ENCODE assay signal across 25 cellular contexts in the genomic region with DNA sequence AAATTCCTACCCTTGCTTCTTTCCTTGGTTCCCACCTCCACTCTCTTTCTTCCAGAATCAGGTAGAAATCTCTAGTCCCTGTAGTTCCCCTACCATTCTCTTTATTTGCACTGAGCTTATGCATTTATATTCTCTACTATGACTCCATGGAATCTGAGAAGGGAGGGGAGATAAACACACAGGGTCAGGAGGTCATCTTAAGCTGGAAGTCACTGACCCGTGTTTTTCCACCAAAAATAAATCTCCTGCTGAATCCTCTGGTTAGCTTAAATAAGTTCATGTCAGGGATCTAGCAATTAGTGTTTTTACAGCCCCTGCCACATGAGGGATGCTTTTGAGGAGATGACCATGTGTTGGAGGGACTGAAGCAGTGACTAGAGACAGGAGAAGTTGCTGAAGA. TPM values are rescaled to one million over a fixed set of nuclear protein-coding genes. Genes with fewer than 3 reads are reported as not detected.
DNase-seq lines count a peak whose midpoint lies in the region; ATAC-seq and TF ChIP-seq lines count a peak whose summit lies in the region.
"Had no signal": no experiment of that assay in that cellular context is flagged by ENCODE, and none has a peak within 500 bp of the region (broad histone marks: within the 10 kb centered on the region; RNA-seq: fewer than 3 reads in every experiment).

No MANE protein-coding gene starts in this region.

- peak; percentile 13 to 36 for TF ChIP-seq RAD21 in liver (IDR thresholded peaks at IDR 0.05)

- no peak overlapping the region for H2AK5ac ChIP-seq in neuronal stem cell (ENCODE audit: low read depth, low read length)

- no peak overlapping the region for H4K91ac ChIP-seq in neuronal stem cell (ENCODE audit: low read depth, low read length, poor library complexity)

- H3K4me3 ChIP-seq in liver (ENCODE audit: low read depth in 1 of 3, low read length in 3 of 3) = no peak overlapping the region
- H3K4me3 ChIP-seq in neuronal stem cell (ENCODE audit: low read length in 2 of 2) = no peak overlapping the region
- H3K4me3 ChIP-seq: A549; BLaER1 treated with 17β-estradiol and CSF1 and Interleukin-3, amounts not matched to agents 10 nM and 100 nM; GM12878; GM23338 had no signal

- H2BK12ac ChIP-seq in neuronal stem cell (ENCODE audit: low read length) = no peak overlapping the region

- H2AFZ ChIP-seq in neuronal stem cell (ENCODE audit: low read length) = no peak overlapping the region
- H2AFZ ChIP-seq: GM23338 had no signal

- H3K9me3 ChIP-seq in liver (ENCODE audit: control insufficient read depth in 4 of 4, low read length in 3 of 4) (no peaks in the 10 kb centered on the region), neuronal stem cell (replicated peaks in 1 of 2; ENCODE audit: control insufficient read depth in 2 of 2, insufficient read depth in 1 of 2, low read depth in 1 of 2, low read length in 2 of 2) (no peaks in the 10 kb centered on the region)
- H3K9me3 ChIP-seq: A549, BE2C had no signal

- no peak overlapping the region for H3K4ac ChIP-seq in neuronal stem cell (ENCODE audit: low read length)

- ATAC-seq in GM19328 (IDR thresholded peaks at IDR 0.05; ENCODE audit: unreplicated experiment) = no peak
- ATAC-seq: A549, GM12878, GM23338, HCT116 had no signal

- no peak overlapping the region for H3K14ac ChIP-seq in neuronal stem cell (ENCODE audit: low read length)

- TF ChIP-seq CTCF in liver (IDR thresholded peaks at IDR 0.05; ENCODE audit: low read depth, low read length, missing input control) = no peak

- H3K9ac ChIP-seq in liver (ENCODE audit: low read depth in 1 of 2, low read length in 2 of 2) (no peak overlapping the region), neuronal stem cell (ENCODE audit: low read depth, low read length, poor library complexity) (no peak overlapping the region)
- H3K9ac ChIP-seq: BLaER1 treated with 17β-estradiol and CSF1 and Interleukin-3, amounts not matched to agents 10 nM and 100 nM had no signal

- no peak overlapping the region for H4K8ac ChIP-seq in neuronal stem cell (ENCODE audit: low read depth, low read length)

- H3K18ac ChIP-seq in neuronal stem cell (ENCODE audit: low read length) = no peak overlapping the region

- no peaks in the 10 kb centered on the region for H3K27me3 ChIP-seq in liver (ENCODE audit: control insufficient read depth in 4 of 4, insufficient read depth in 4 of 4, low read length in 3 of 4)
- H3K27me3 ChIP-seq in neuronal stem cell (ENCODE audit: control insufficient read depth in 3 of 3, insufficient read depth in 3 of 3, low read depth in 1 of 3, low read length in 3 of 3) = peaks cover 0 to 6% (median 0%) of the 10 kb centered on the region in 3 experiments
- H3K27me3 ChIP-seq: BE2C; BLaER1 treated with 17β-estradiol and CSF1 and Interleukin-3, amounts not matched to agents 10 nM and 100 nM had no signal

- H2BK5ac ChIP-seq in neuronal stem cell (ENCODE audit: low read length) = no peak overlapping the region

- H3K27ac ChIP-seq in liver (ENCODE audit: low read depth in 1 of 2, low read length in 2 of 2) (no peak overlapping the region), neuronal stem cell (replicated peaks; ENCODE audit: low read length) (no peak overlapping the region)
- H3K27ac ChIP-seq: A549; BLaER1 treated with 17β-estradiol and CSF1 and Interleukin-3, amounts not matched to agents 10 nM and 100 nM had no signal

- H3K4me1 ChIP-seq in liver (ENCODE audit: control insufficient read depth in 4 of 4, insufficient read depth in 4 of 4, low read length in 3 of 4) (peaks cover 0 to 5% (median 0%) of the 10 kb centered on the region in 4 donors), neuronal stem cell (ENCODE audit: control insufficient read depth in 2 of 2, insufficient read depth in 1 of 2, low read depth in 1 of 2, low read length in 2 of 2) (peaks cover 0 to 3% of the 10 kb centered on the region in 2 donors)
- H3K4me1 ChIP-seq: A549, BE2C had no signal

- H2BK120ac ChIP-seq in neuronal stem cell (ENCODE audit: low read depth, low read length) = no peak overlapping the region

- H3K79me1 ChIP-seq in neuronal stem cell (ENCODE audit: low read depth, low read length) = no peaks in the 10 kb centered on the region

- H3K4me2 ChIP-seq in neuronal stem cell (ENCODE audit: insufficient read depth, low read length, poor library complexity, severe bottlenecking) = no peak overlapping the region
- H3K4me2 ChIP-seq: A549; BLaER1 treated with 17β-estradiol and CSF1 and Interleukin-3, amounts not matched to agents 10 nM and 100 nM; GM23338 had no signal

- 13% methylated on average over 1 of the region's 1 CpG for WGBS in liver
- no CpG with 5 or more reads among the region's 1 CpG for WGBS in neuronal stem cell (ENCODE audit: extremely low coverage in 2 of 2, insufficient read length in 2 of 2, insufficient replicate concordance in 1 of 2), 2 donors

- H3K23ac ChIP-seq in neuronal stem cell (ENCODE audit: low read depth, low read length, poor library complexity) = no peak overlapping the region

- no peak overlapping the region for H2BK15ac ChIP-seq in neuronal stem cell (ENCODE audit: low read length)

- peak; percentile 64 for DNase-seq in HuH-7.5 (ENCODE audit: low spot score)
- DNase-seq in left kidney (ENCODE audit: low read depth, low spot score) = peak; percentile 67
- no peak for DNase-seq in neuronal stem cell (ENCODE audit: low spot score)
- no peak for DNase-seq in NCI-H1436 (lab: John Stamatoyannopoulos, UW)
- DNase-seq in NCI-H2081 (lab: John Stamatoyannopoulos, UW) = no peak
- DNase-seq: 8988T; ACHN; AML-193; BE2C; CD4-positive, alpha-beta T cell; CD8-positive, alpha-beta memory T cell; DMS 273 treated with DMSO at 0.1 percent for 48 hours; DMS79; EL; GDM1; H9 had no signal

- H3K36me3 ChIP-seq in liver (ENCODE audit: control insufficient read depth in 4 of 4, insufficient read depth in 3 of 4, low read depth in 1 of 4, low read length in 3 of 4) (no peaks in the 10 kb centered on the region), neuronal stem cell (replicated peaks in 1 of 2; ENCODE audit: control insufficient read depth in 2 of 2, insufficient read depth in 2 of 2, low read length in 2 of 2) (no peaks in the 10 kb centered on the region)
- H3K36me3 ChIP-seq: BE2C; BLaER1 treated with 17β-estradiol and CSF1 and Interleukin-3, amounts not matched to agents 10 nM and 100 nM had no signal

TF ChIP-seq in liver, 16 proteins besides CTCF, POLR2A, EP300 and RAD21:
- TF ChIP-seq NR2F2 (IDR thresholded peaks at IDR 0.05) = peak; percentile 94
- TF ChIP-seq RXRA (IDR thresholded peaks at IDR 0.05) = peak; percentile 78 to 80
- peak; percentile 14 to 16 for TF ChIP-seq HNF4A (conservative IDR thresholded peaks at IDR 0.05)
- peak; percentile 54 for TF ChIP-seq SP1 (IDR thresholded peaks at IDR 0.05)
- TF ChIP-seq ZBTB33 (IDR thresholded peaks at IDR 0.05) = no peak
- no peak for TF ChIP-seq HNF4G (IDR thresholded peaks at IDR 0.05)

RNA-seq across cellular contexts. Expression of gene ACTL7B, which starts 3.7 kb away (rescaled TPM):
- under 1 TPM in 1 of 2 donors, not detected in 1; 0.09 TPM for total RNA-seq in liver
- not detected for polyA plus RNA-seq in liver
- polyA plus RNA-seq in neuronal stem cell (2013, experiment 1 of 2) = not detected
- not detected for polyA plus RNA-seq in neuronal stem cell (2013, experiment 2 of 2)
- total RNA-seq: CD8-positive, alpha-beta memory T cell; GM12878; GM23338; H4 had no signal
- polyA plus RNA-seq: A549; CD14-positive monocyte; CD8-positive, alpha-beta memory T cell; GM12878; GM23338 had no signal

RNA-seq across cellular contexts. Expression of gene ACTL7A, which starts 10.0 kb away (rescaled TPM):
- not detected for total RNA-seq in liver
- under 1 TPM in 1 of 2 donors, not detected in 1; 0.10 TPM for polyA plus RNA-seq in liver
- polyA plus RNA-seq in neuronal stem cell (2013, experiment 1 of 2) = not detected
- polyA plus RNA-seq in neuronal stem cell (2013, experiment 2 of 2) = not detected
- total RNA-seq: CD4-positive, alpha-beta T cell; CD8-positive, alpha-beta memory T cell; GM12878; GM23338; H4; H9 had no signal
- polyA plus RNA-seq: A549; CD14-positive monocyte; CD8-positive, alpha-beta memory T cell; GM12878; GM23338 had no signal

Comparison
In these comparisons a context has a peak if more than half of its experiments do, and no peak if none do; other contexts are left out.
1. DNase-seq: peak in HuH-7.5 (single experiment) and left kidney (single experiment); none in neuronal stem cell (single experiment), NCI-H1436 (single experiment) and NCI-H2081 (0 of 2).